ENCODE assay signal across 8 cellular contexts in the genomic region with DNA sequence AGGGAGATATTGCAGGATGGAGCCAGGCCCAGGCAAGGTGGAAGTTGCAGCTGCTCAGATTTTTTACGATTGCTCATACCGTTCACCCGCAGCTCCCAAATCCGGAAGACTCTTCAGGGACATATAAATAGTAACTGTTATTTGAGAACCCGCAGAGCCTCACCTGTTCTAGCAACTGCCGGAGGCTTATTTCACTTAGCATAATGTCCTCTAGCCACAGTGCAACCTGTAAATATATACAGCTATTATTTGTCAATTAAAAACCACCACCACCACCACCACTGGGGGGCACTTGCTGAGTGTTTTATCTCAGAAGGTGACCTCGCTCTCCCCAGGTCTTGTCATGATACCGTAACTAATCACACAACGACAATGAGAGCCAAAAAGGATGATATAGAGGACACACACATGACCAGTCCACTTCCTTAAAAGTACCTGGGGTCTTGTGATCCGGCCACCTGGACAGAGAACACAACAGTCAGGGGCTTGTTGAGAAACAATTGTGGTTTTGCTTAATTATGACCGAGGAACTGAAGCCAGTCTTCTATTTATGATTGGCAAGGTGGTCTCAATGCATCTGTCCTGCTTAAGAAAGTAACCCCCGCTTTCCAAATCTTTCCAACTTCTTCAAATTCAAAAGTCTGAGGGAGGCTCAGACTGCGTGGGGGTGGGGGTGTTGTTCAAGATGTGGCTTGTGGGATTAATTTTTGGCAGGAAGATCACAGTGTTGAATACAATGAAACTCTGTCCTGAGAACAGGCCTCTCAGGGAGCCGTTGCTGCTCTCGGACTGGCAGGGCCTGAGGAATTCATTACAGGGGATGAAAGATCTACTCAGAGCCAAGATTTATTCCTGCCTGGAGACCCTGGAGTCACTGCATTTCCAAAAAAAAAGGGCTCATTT.
DNase-seq lines count a peak whose midpoint lies in the region; ATAC-seq and TF ChIP-seq lines count a peak whose summit lies in the region.

No MANE protein-coding gene starts in this region.

- H3K4me1 ChIP-seq in BE2C, result no peaks in the 10 kb centered on the region
- no peaks in the 10 kb centered on the region for H3K4me1 ChIP-seq in mesendoderm (ENCODE audit: control insufficient read depth, low read depth, low read length)

- no peak overlapping the region for H2AK5ac ChIP-seq in mesendoderm (ENCODE audit: low read length)

- H2BK120ac ChIP-seq in mesendoderm (ENCODE audit: low read depth, low read length), result no peak overlapping the region

- H3K9me3 ChIP-seq in BE2C, result no peaks in the 10 kb centered on the region; the same call in 1 of the 2 replicates

- peak; percentile 69 for ATAC-seq in GM21447 (IDR thresholded peaks at IDR 0.05; ENCODE audit: unreplicated experiment)

- DNase-seq in BE2C (peak; percentile 38), NCI-H2171 (lab: John Stamatoyannopoulos, UW) (peak; percentile 48), mesendoderm (peak; percentile 82), kidney glomerular epithelial cell (lab: John Stamatoyannopoulos, UW) (no peak)
- peak; percentile 30 to 55 for DNase-seq in activated CD4-positive, alpha-beta T cell treated with anti-CD3 and anti-CD28 coated beads for 24 hours (ENCODE audit: low read depth in 2 of 2)
- DNase-seq in stimulated activated CD8-positive, alpha-beta memory T cell treated with anti-CD3 and anti-CD28 coated beads, Interleukin-7, amount 100 ng/mL, for 4 hours (ENCODE audit: low read depth in 2 of 2), result peak; percentile 55 to 74

- no peak overlapping the region for H4K5ac ChIP-seq in mesendoderm (ENCODE audit: low read length)

- H3K18ac ChIP-seq in mesendoderm (ENCODE audit: low read length), result no peak overlapping the region

- H3K36me3 ChIP-seq in BE2C, result no peaks in the 10 kb centered on the region
- no peaks in the 10 kb centered on the region for H3K36me3 ChIP-seq in mesendoderm (ENCODE audit: control insufficient read depth, insufficient read depth, low read length)

- no peak overlapping the region for H3K23ac ChIP-seq in mesendoderm (ENCODE audit: low read length)

- peak overlapping the region; percentile 44 for H3K56ac ChIP-seq in mesendoderm (ENCODE audit: low read length)

- no peaks in the 10 kb centered on the region for H3K79me2 ChIP-seq in mesendoderm (ENCODE audit: control insufficient read depth, insufficient read depth, low read length)

- H3K79me1 ChIP-seq in mesendoderm (ENCODE audit: low read length), result no peaks in the 10 kb centered on the region

- no peak overlapping the region for H2BK15ac ChIP-seq in mesendoderm (replicated peaks; ENCODE audit: low read depth)

- no peak overlapping the region for H3K4ac ChIP-seq in mesendoderm (ENCODE audit: low read depth, low read length)

- H2BK5ac ChIP-seq in mesendoderm (ENCODE audit: low read length), result no peak overlapping the region

- no peak overlapping the region for H3K9ac ChIP-seq in mesendoderm (ENCODE audit: low read length)

- H3K4me3 ChIP-seq in BE2C (ENCODE audit: low read depth, low read length), result no peak overlapping the region
- no peak overlapping the region for H3K4me3 ChIP-seq in mesendoderm (ENCODE audit: low read length)

- H3K27me3 ChIP-seq in BE2C, result no peaks in the 10 kb centered on the region
- H3K27me3 ChIP-seq in mesendoderm (ENCODE audit: insufficient read depth, low read length, poor library complexity), result no peaks in the 10 kb centered on the region

- TF ChIP-seq CTCF in BE2C (IDR thresholded peaks at IDR 0.05; ENCODE audit: low read depth, low read length), result peak; percentile 40

- peak overlapping the region; percentile 90 for H3K27ac ChIP-seq in cingulate gyrus (ENCODE audit: low read depth, low read length)
- no peak overlapping the region for H3K27ac ChIP-seq in mesendoderm (ENCODE audit: low read depth, low read length)

- WGBS in mesendoderm (ENCODE audit: extremely low coverage, insufficient coverage, low lambda C conversion rate), result no CpG with 5 or more reads among the region's 15 CpGs

- H3K4me2 ChIP-seq in mesendoderm (ENCODE audit: low read length), result no peak overlapping the region

- H4K8ac ChIP-seq in mesendoderm (ENCODE audit: low read depth, low read length), result no peak overlapping the region
